3 cellular contexts compared by ENCODE assay signal in the genomic region with DNA sequence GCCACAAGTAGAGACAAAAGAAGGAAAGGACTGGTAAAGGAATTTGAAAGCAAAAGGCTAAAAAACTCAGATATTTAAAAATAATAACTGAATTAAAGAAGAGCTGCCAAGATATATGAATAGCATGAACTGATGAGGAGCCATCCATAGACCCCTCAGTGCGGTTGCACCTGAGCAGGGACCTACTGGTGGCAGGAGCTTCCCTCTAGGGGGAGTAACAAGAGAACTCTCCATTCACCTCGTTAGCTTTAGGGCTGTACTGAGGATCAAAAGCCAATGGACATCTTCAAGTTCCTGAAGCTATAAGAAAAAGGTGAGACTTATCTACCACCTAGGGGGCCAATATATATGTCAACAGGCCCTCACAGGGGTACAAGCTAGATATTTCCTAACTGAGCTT.
TF ChIP-seq lines count a peak whose summit lies in the region.

No MANE protein-coding gene starts in this region.

TF ChIP-seq in HepG2, 621 proteins besides CTCF, POLR2A, EP300 and RAD21:
- TF ChIP-seq, protein P1, sequence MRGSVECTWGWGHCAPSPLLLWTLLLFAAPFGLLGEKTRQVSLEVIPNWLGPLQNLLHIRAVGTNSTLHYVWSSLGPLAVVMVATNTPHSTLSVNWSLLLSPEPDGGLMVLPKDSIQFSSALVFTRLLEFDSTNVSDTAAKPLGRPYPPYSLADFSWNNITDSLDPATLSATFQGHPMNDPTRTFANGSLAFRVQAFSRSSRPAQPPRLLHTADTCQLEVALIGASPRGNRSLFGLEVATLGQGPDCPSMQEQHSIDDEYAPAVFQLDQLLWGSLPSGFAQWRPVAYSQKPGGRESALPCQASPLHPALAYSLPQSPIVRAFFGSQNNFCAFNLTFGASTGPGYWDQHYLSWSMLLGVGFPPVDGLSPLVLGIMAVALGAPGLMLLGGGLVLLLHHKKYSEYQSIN (CRISPR knock-in tag; IDR thresholded peaks at IDR 0.05; ENCODE audit: borderline replicate concordance): no peak
- TF ChIP-seq YY1 (IDR thresholded peaks at IDR 0.05; ENCODE audit: insufficient read depth, insufficient replicate concordance, low read depth, low read length) (no peak), ZC3H13 (CRISPR knock-in tag; IDR thresholded peaks at IDR 0.05) (no peak), MED13 (CRISPR knock-in tag; IDR thresholded peaks at IDR 0.05) (no peak), ISL2 (CRISPR knock-in tag; IDR thresholded peaks at IDR 0.05) (no peak)

TF ChIP-seq in HCT116, 20 proteins besides CTCF, POLR2A, EP300 and RAD21:
- TF ChIP-seq ZFX (IDR thresholded peaks at IDR 0.05) (no peak), CBX3 (IDR thresholded peaks at IDR 0.05; ENCODE audit: low read depth) (no peak), TCF7L2 (IDR thresholded peaks at IDR 0.05; ENCODE audit: borderline replicate concordance, extremely low read depth, insufficient read depth, insufficient read length) (no peak), EGR1 (IDR thresholded peaks at IDR 0.05; ENCODE audit: low read depth) (no peak), ELF1 (IDR thresholded peaks at IDR 0.05; ENCODE audit: borderline replicate concordance, low read depth) (no peak), CEBPB (IDR thresholded peaks at IDR 0.05; ENCODE audit: low read depth) (no peak), SRF (IDR thresholded peaks at IDR 0.05; ENCODE audit: low read depth) (no peak)

TF ChIP-seq in H1, 55 proteins besides CTCF, POLR2A, EP300 and RAD21:
- TF ChIP-seq TEAD4 (IDR thresholded peaks at IDR 0.05; ENCODE audit: low read depth, low read length): no peak
- TF ChIP-seq TAF1 (IDR thresholded peaks at IDR 0.05; ENCODE audit: low read depth, low read length): no peak
- no peak for TF ChIP-seq SAP30 (IDR thresholded peaks at IDR 0.05; ENCODE audit: insufficient read depth, insufficient replicate concordance, low read length)
- TF ChIP-seq, protein P2, sequence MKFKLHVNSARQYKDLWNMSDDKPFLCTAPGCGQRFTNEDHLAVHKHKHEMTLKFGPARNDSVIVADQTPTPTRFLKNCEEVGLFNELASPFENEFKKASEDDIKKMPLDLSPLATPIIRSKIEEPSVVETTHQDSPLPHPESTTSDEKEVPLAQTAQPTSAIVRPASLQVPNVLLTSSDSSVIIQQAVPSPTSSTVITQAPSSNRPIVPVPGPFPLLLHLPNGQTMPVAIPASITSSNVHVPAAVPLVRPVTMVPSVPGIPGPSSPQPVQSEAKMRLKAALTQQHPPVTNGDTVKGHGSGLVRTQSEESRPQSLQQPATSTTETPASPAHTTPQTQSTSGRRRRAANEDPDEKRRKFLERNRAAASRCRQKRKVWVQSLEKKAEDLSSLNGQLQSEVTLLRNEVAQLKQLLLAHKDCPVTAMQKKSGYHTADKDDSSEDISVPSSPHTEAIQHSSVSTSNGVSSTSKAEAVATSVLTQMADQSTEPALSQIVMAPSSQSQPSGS (IDR thresholded peaks at IDR 0.05; ENCODE audit: low read length): no peak
- no peak for TF ChIP-seq SRF (IDR thresholded peaks at IDR 0.05; ENCODE audit: low read depth, low read length)
- TF ChIP-seq ASH2L (IDR thresholded peaks at IDR 0.05; ENCODE audit: low read length): no peak
- TF ChIP-seq TCF12 (IDR thresholded peaks at IDR 0.05; ENCODE audit: low read depth, low read length): no peak
TF ChIP-seq in H1: peak in this region for 0.
